ENCODE assay signal across 6 cellular contexts in the genomic region with DNA sequence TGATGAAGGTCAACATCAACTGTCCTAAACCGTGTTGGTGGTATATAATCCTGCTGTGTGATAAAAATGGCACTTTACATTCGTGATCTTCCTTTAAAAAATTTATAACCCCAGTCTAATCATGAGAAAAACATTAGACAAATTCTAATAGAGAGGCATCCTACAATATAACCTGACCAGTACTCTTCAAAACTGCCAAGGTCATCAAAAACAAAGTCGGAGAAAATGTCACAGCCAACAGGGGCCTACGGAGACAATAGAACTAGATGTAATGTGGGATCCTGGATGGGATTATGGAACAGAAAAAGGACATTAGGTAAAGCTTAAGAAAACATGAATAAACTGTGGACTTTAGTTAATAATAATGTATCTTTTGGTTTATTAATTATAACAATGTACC. TPM values are rescaled to one million over a fixed set of nuclear protein-coding genes. Genes with fewer than 3 reads are reported as not detected.
"Had no signal": no experiment of that assay in that cellular context is flagged by ENCODE, and none has a peak within 500 bp of the region (broad histone marks: within the 10 kb centered on the region; RNA-seq: fewer than 3 reads in every experiment).

No MANE protein-coding gene starts in this region.

- H3K27ac ChIP-seq: GM23248 had no signal

- H3K9ac ChIP-seq: GM23248 had no signal

- H2AFZ ChIP-seq: GM23248 had no signal

- H3K4me3 ChIP-seq: GM23248 had no signal

- FAIRE-seq: HTR-8/SVneo had no signal

- DNase-seq: GM23248, GOT3, H9, HCEC 1CT, KBM-7 had no signal

RNA-seq across cellular contexts. Expression of gene CDKN2C, which starts 25.0 kb away (rescaled TPM):
- total RNA-seq: H9 had no signal
